In genomic region chr6:85453490-85453889, GRCh38 we compare ENCODE assay signal across 1 cellular context.
TF ChIP-seq lines count a peak whose summit lies in the region.

No MANE protein-coding gene starts in this region.

TF ChIP-seq in IMR-90, 13 proteins besides CTCF, POLR2A, EP300 and RAD21 (continued from another document):
- TF ChIP-seq MAFK (IDR thresholded peaks at IDR 0.05; ENCODE audit: low read depth, low read length) (no peak), CEBPB (IDR thresholded peaks at IDR 0.05; ENCODE audit: low read depth, low read length) (no peak), BHLHE40 (IDR thresholded peaks at IDR 0.05; ENCODE audit: low read depth, low read length) (no peak)
- TF ChIP-seq, protein P1, sequence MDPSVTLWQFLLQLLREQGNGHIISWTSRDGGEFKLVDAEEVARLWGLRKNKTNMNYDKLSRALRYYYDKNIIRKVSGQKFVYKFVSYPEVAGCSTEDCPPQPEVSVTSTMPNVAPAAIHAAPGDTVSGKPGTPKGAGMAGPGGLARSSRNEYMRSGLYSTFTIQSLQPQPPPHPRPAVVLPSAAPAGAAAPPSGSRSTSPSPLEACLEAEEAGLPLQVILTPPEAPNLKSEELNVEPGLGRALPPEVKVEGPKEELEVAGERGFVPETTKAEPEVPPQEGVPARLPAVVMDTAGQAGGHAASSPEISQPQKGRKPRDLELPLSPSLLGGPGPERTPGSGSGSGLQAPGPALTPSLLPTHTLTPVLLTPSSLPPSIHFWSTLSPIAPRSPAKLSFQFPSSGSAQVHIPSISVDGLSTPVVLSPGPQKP (IDR thresholded peaks at IDR 0.05; ENCODE audit: borderline replicate concordance, low read depth, low read length), result no peak
